ENCODE assay signal across 12 cellular contexts in genomic region chr6:159984268-159984786, GRCh38. TPM values are rescaled to one million over a fixed set of nuclear protein-coding genes. Genes with fewer than 3 reads are reported as not detected.
DNase-seq lines count a peak whose midpoint lies in the region; ATAC-seq and TF ChIP-seq lines count a peak whose summit lies in the region.
"Had no signal": no experiment of that assay in that cellular context is flagged by ENCODE, and none has a peak within 500 bp of the region (broad histone marks: within the 10 kb centered on the region; RNA-seq: fewer than 3 reads in every experiment).

No MANE protein-coding gene starts in this region.

- H3K4me1 ChIP-seq in adrenal gland (replicated peaks in 1 of 2): peaks cover 47 to 93% of the 10 kb centered on the region in 2 donors

- peaks cover 0 to 5% (median 2%) of the 10 kb centered on the region in 7 donors for H3K9me3 Mint-ChIP-seq in CD14-positive monocyte

- peak overlapping the region; percentile 95 to 99 (median 96) for H3K27ac Mint-ChIP-seq in CD14-positive monocyte

- H3K27me3 ChIP-seq in adrenal gland: no peaks in the 10 kb centered on the region

- H3K9me3 ChIP-seq in KOPT-K1 (ENCODE audit: insufficient read depth, low read length, poor library complexity, severe bottlenecking): no peaks in the 10 kb centered on the region
- no peaks in the 10 kb centered on the region for H3K9me3 ChIP-seq in adrenal gland (replicated peaks in 1 of 3)

- H3K4me1 Mint-ChIP-seq in CD14-positive monocyte: peaks cover 80% of the 10 kb centered on the region

- H3K4me3 Mint-ChIP-seq in CD14-positive monocyte: peak overlapping the region in 1 of 2 donors; percentile 19

- TF ChIP-seq CTCF in CD14-positive monocyte (IDR thresholded peaks at IDR 0.05) (no peak), adrenal gland (IDR thresholded peaks at IDR 0.05) (no peak), GM10248 (IDR thresholded peaks at IDR 0.05; ENCODE audit: control extremely low read depth, extremely low read depth, low read depth, missing control alignments) (no peak)

- peak overlapping the region; percentile 96 for H3K27ac ChIP-seq in KOPT-K1 (ENCODE audit: low read depth, low read length, poor library complexity, severe bottlenecking)
- H3K27ac ChIP-seq in adrenal gland: peak overlapping the region; percentile 9 to 87 (median 83)

- no peak overlapping the region for H3K4me3 ChIP-seq in adrenal gland

- no peak for ATAC-seq in left ventricle myocardium superior
- ATAC-seq: activated CD4-positive, CD25-positive, alpha-beta regulatory T cell treated with anti-CD3 and anti-CD28 coated beads, Interleukin-2, amount 50 U/mL, for 24 hours had no signal

- H3K27me3 Mint-ChIP-seq in CD14-positive monocyte (ENCODE audit: low read depth in 3 of 3): peaks cover 15 to 25% (median 25%) of the 10 kb centered on the region in 3 donors

- no peak for TF ChIP-seq POLR2A in adrenal gland (IDR thresholded peaks at IDR 0.05)

- H3K36me3 ChIP-seq in KOPT-K1 (ENCODE audit: insufficient read depth, low read length) (no peaks in the 10 kb centered on the region), adrenal gland (replicated peaks in 1 of 2) (no peaks in the 10 kb centered on the region)

- intact Hi-C loops in CD14-positive monocyte (cut with micrococcal nuclease) (loop anchor here (5.0 to 10.0 kb wide), 2 partner anchors 42 to 260 kb away; partner anchors contain the start of gene WTAP (in 1 of the 2)), adrenal gland (cut with DNase I) (no loop called here), left ventricle myocardium superior (cut with micrococcal nuclease) (no loop called here)

- CTCF ChIA-PET in GM10248 (lab: Yijun Ruan, JAX): interaction anchor here (1.5 kb wide), 1 partner anchor 15 kb away, joined by 4 read pairs; no protein-coding TSS in a partner anchor

- DNase-seq in CD14-positive monocyte (ENCODE audit: low spot score) (peak; percentile 92), adrenal gland (peak in 5 of 7 donors; percentile 73 to 84 (median 75)), kidney tubule cell (ENCODE audit: low spot score) (peak; percentile 67), NCI-H1694 (lab: John Stamatoyannopoulos, UW) (no peak), left ventricle myocardium superior (no peak), GM10248 (ENCODE audit: extremely low spot score) (no peak)
- DNase-seq in activated CD4-positive, CD25-positive, alpha-beta regulatory T cell (lab: John Stamatoyannopoulos, UW): no peak
- DNase-seq: activated gamma-delta T cell, C1 segment of cervical spinal cord, NCI-H187 treated with DMSO at 0.1 percent for 48 hours had no signal

- POLR2A ChIA-PET in GM10248 (lab: Yijun Ruan, JAX): no interaction called here

- H3K36me3 Mint-ChIP-seq in CD14-positive monocyte: peaks cover 27 to 36% of the 10 kb centered on the region in 2 donors

- WGBS in adrenal gland, 4 donors: 63 to 77% (median 69%) methylated on average over 11 of the region's 11 CpGs

RNA-seq across cellular contexts. Expression of gene IGF2R, which starts 15.4 kb away (rescaled TPM):
- polyA plus RNA-seq in CD14-positive monocyte (1 to 10 TPM; 6.9 to 8.2 TPM), adrenal gland (100 to 1,000 TPM in 1 of 3 donors, 10 to 100 TPM in 2; 17.1 to 114 (median 27.6) TPM)
- total RNA-seq in adrenal gland (100 to 1,000 TPM in 2 of 8 donors, 10 to 100 TPM in 6; 72.6 to 154 (median 92.7) TPM), left ventricle myocardium superior (68.4 TPM)

Comparison
In these comparisons a context has a peak if more than half of its experiments do, and no peak if none do; other contexts are left out.
1. DNase-seq: peak in CD14-positive monocyte (single experiment), adrenal gland (5 of 7) and kidney tubule cell (single experiment); none in NCI-H1694 (single experiment), activated CD4-positive, CD25-positive, alpha-beta regulatory T cell (0 of 4), left ventricle myocardium superior (single experiment) and GM10248 (single experiment).
2. intact Hi-C loops: an anchor here in CD14-positive monocyte (5.0 to 10.0 kb wide); none called in adrenal gland and left ventricle myocardium superior.